Comparison of ENCODE assay signal across 9 cellular contexts in the genomic region with DNA sequence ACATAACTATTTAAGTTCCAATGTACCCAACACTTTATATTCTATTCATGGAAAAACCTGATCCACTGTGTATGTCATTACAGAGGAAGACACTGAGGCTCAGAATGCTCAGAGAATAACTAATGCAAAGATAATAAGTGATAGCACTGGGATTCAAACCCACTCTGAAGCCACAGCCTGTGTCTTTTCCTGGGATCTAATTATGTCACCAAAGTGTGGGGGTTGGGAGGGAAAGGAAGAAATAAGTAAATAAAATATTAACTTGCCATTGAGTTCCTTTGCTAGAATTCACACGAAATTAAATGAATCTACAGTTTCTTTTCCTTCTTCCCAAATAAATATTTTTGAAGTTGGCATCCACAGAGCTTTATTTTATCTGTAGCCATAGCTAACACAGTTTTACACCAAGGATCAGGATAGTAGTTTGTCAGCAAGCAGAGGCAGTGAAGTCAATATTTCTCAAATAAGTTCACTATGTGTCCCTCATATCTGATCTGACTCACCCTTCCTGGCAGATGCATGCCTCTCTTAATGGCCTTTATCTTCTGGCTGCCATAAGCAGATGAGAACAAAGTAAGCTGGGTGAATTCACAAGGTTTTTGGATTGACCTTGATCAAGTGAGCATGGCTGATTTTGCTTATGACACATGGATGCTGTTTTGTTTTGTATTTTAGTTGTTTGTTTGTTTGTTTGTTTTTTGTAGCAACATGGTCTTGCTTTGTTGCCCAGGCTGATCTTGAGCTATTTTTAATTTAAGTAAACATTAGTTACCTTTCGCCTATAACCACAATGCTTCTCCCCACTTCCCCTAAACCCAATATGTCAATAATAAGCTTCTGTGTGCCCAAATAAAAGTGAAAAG. TPM values are rescaled to one million over a fixed set of nuclear protein-coding genes. Genes with fewer than 3 reads are reported as not detected.
DNase-seq lines count a peak whose midpoint lies in the region; ATAC-seq and TF ChIP-seq lines count a peak whose summit lies in the region.
"Had no signal": no experiment of that assay in that cellular context is flagged by ENCODE, and none has a peak within 500 bp of the region (broad histone marks: within the 10 kb centered on the region; RNA-seq: fewer than 3 reads in every experiment).

No MANE protein-coding gene starts in this region.

- H3K4me1 Mint-ChIP-seq in Caco-2 (ENCODE audit: low read depth, unreplicated experiment): peaks cover 50% of the 10 kb centered on the region

- peak overlapping the region; percentile 49 for H3K27ac Mint-ChIP-seq in Caco-2 (ENCODE audit: unreplicated experiment)
- H3K27ac Mint-ChIP-seq: activated naive CD8-positive, alpha-beta T cell had no signal

- peaks cover 6% of the 10 kb centered on the region for H3K36me3 Mint-ChIP-seq in Caco-2 (ENCODE audit: insufficient read depth, unreplicated experiment)
- H3K36me3 Mint-ChIP-seq: activated naive CD8-positive, alpha-beta T cell had no signal

- in situ Hi-C loops in HAP-1 (cut with MboI; ENCODE audit: low sequenced_read_pairs): no loop called here

- H3K27me3 Mint-ChIP-seq in Caco-2 (ENCODE audit: insufficient read depth, unreplicated experiment): no peaks in the 10 kb centered on the region

- H3K4me1 ChIP-seq in Caco-2 (peaks cover 56% of the 10 kb centered on the region), HAP-1 (peaks cover 5% of the 10 kb centered on the region)

- H3K27ac ChIP-seq in coronary artery: no peak overlapping the region

- CTCF ChIA-PET in Caco-2 (lab: Charles Lee): no interaction called here

- DNase-seq in Caco-2: peak; percentile 31 to 58
- DNase-seq in dermis blood vessel endothelial cell: peak; percentile 72
- no peak for DNase-seq in activated gamma-delta T cell treated with Interleukin-2 at 50 U/mL for 16 hours
- no peak for DNase-seq in coronary artery (ENCODE audit: low spot score)
- DNase-seq in HAP-1 (ENCODE audit: low spot score in 2 of 2): no peak
- DNase-seq in nucleus accumbens (lab: John Stamatoyannopoulos, UW): no peak

- H3K4me3 ChIP-seq in Caco-2 (ENCODE audit: low read depth, low read length) (no peak overlapping the region), coronary artery (no peak overlapping the region), HAP-1 (no peak overlapping the region)

- H3K36me3 ChIP-seq in Caco-2 (ENCODE audit: control insufficient read depth, insufficient read depth, low read length): no peaks in the 10 kb centered on the region
- no peaks in the 10 kb centered on the region for H3K36me3 ChIP-seq in HAP-1 (replicated peaks)

- POLR2A ChIA-PET in Caco-2 (lab: Charles Lee): no interaction called here

- ATAC-seq in GM21360 (IDR thresholded peaks at IDR 0.05; ENCODE audit: unreplicated experiment) (peak; percentile 49), HG03558 (IDR thresholded peaks at IDR 0.05; ENCODE audit: extremely low read depth, unreplicated experiment) (peak; percentile 20)

- no peaks in the 10 kb centered on the region for H3K9me3 ChIP-seq in Caco-2
- H3K9me3 ChIP-seq in HAP-1: no peaks in the 10 kb centered on the region

- H3K9me3 Mint-ChIP-seq in Caco-2 (ENCODE audit: unreplicated experiment): no peaks in the 10 kb centered on the region

- TF ChIP-seq CTCF in Caco-2 (IDR thresholded peaks at IDR 0.05; ENCODE audit: insufficient read depth in 1 of 2, low read depth in 1 of 2, low read length in 1 of 2, severe bottlenecking in 1 of 2, unreplicated experiment in 1 of 2) (no peak), coronary artery (IDR thresholded peaks at IDR 0.05) (no peak)

- H3K4me3 Mint-ChIP-seq in Caco-2 (ENCODE audit: unreplicated experiment): peak overlapping the region; percentile 52
- H3K4me3 Mint-ChIP-seq: activated naive CD8-positive, alpha-beta T cell had no signal

- BruUV-seq in Caco-2 (replicated peaks; lab: Mats Ljungman, UMichigan): no TSS peak

- H3K27me3 ChIP-seq in Caco-2 (replicated peaks; ENCODE audit: control insufficient read depth, insufficient read depth, low read length) (no peaks in the 10 kb centered on the region), HAP-1 (ENCODE audit: low read depth) (no peaks in the 10 kb centered on the region)

- intact Hi-C loops in Caco-2 (cut with micrococcal nuclease; ENCODE audit: unreplicated experiment): loop anchor here (10.0 kb wide), 1 partner anchor 104 kb away; no protein-coding TSS in a partner anchor

RNA-seq across cellular contexts. Expression of a gene that starts 6.3 kb away (rescaled TPM):
- total RNA-seq in Caco-2 (2022): 16.9 and 20.7 TPM in 2 replicates
- total RNA-seq in dermis blood vessel endothelial cell: 176 and 269 TPM in 2 replicates

Comparison
In these comparisons a context has a peak if more than half of its experiments do, and no peak if none do; other contexts are left out.
1. DNase-seq: peak in Caco-2 (2 of 2) and dermis blood vessel endothelial cell (single experiment); none in activated gamma-delta T cell treated with Interleukin-2 at 50 U/mL for 16 hours (single experiment), coronary artery (single experiment), HAP-1 (0 of 2) and nucleus accumbens (0 of 56).